ENCODE assay signal across 1 cellular context in genomic region chr5:5767286-5767928, GRCh38.
TF ChIP-seq lines count a peak whose summit lies in the region.

No MANE protein-coding gene starts in this region.

TF ChIP-seq in SK-N-SH, 30 proteins besides CTCF, POLR2A, EP300 and RAD21:
- no peak for TF ChIP-seq ZBTB33 (IDR thresholded peaks at IDR 0.05; ENCODE audit: borderline replicate concordance, low read depth)
- TF ChIP-seq TEAD4 (IDR thresholded peaks at IDR 0.05; ENCODE audit: borderline replicate concordance, insufficient read depth) = no peak
- no peak for TF ChIP-seq ELF1 (IDR thresholded peaks at IDR 0.05)
- TF ChIP-seq SMC3 (IDR thresholded peaks at IDR 0.05; ENCODE audit: low read depth, low read length) = no peak
- no peak for TF ChIP-seq IRF3 (IDR thresholded peaks at IDR 0.05; ENCODE audit: low read depth, low read length)
- TF ChIP-seq MEF2A (IDR thresholded peaks at IDR 0.05; ENCODE audit: borderline replicate concordance, low read depth) = no peak
- no peak for TF ChIP-seq NFIC (IDR thresholded peaks at IDR 0.05; ENCODE audit: borderline replicate concordance)
- TF ChIP-seq EZH2phosphoT487 (IDR thresholded peaks at IDR 0.05; ENCODE audit: borderline replicate concordance, low read depth) = no peak
- TF ChIP-seq GATA2 (CRISPR knock-in tag; IDR thresholded peaks at IDR 0.05) = no peak
- TF ChIP-seq JUND (IDR thresholded peaks at IDR 0.05) = no peak
- no peak for TF ChIP-seq MXI1 (IDR thresholded peaks at IDR 0.05; ENCODE audit: low read depth, low read length)
- TF ChIP-seq CHD2 (IDR thresholded peaks at IDR 0.05; ENCODE audit: low read length, partially characterized antibody) = no peak
- TF ChIP-seq RFX5 (IDR thresholded peaks at IDR 0.05; ENCODE audit: low read length) = no peak
- no peak for TF ChIP-seq YY1 (IDR thresholded peaks at IDR 0.05; ENCODE audit: low read depth)
- no peak for TF ChIP-seq TAF1 (IDR thresholded peaks at IDR 0.05; ENCODE audit: borderline replicate concordance, low read depth, low read length)
- no peak for TF ChIP-seq RCOR1 (IDR thresholded peaks at IDR 0.05; ENCODE audit: low read length)
- no peak for TF ChIP-seq RXRA (IDR thresholded peaks at IDR 0.05; ENCODE audit: borderline replicate concordance, low read depth)
